In genomic region chr6:4487538-4487937, GRCh38 we compare ENCODE assay signal across 20 cellular contexts.
DNase-seq lines count a peak whose midpoint lies in the region; ATAC-seq, FAIRE-seq and TF ChIP-seq lines count a peak whose summit lies in the region.
"Had no signal": no experiment of that assay in that cellular context is flagged by ENCODE, and none has a peak within 500 bp of the region (broad histone marks: within the 10 kb centered on the region; RNA-seq: fewer than 3 reads in every experiment).

No MANE protein-coding gene starts in this region.

- CTCF ChIA-PET in activated CD8-positive, alpha-beta T cell treated with anti-CD3 and anti-CD28 coated beads for 36 hours (lab: Charles Lee) = no interaction called here
- CTCF ChIA-PET in activated CD8-positive, alpha-beta T cell treated with anti-CD3 and anti-CD28 coated beads, Interleukin-2, amount 10 ng/mL, durations not matched to agents 7 days and 5 days (lab: Charles Lee) = no interaction called here
- CTCF ChIA-PET in H1 (lab: Charles Lee; ENCODE audit: partially characterized antibody) = no interaction called here

- H3K36me3 ChIP-seq in H1 (ENCODE audit: control insufficient read depth in 2 of 4, insufficient read depth in 4 of 4, low read length in 3 of 4) (no peaks in the 10 kb centered on the region; a peak in 1 of 8 replicates), prostate gland (no peaks in the 10 kb centered on the region)
- H3K36me3 ChIP-seq: esophagus squamous epithelium, thoracic aorta had no signal

- 93% methylated on average over 2 of the region's 2 CpGs; no CpG with 5 or more reads in 1 of the 2 experiments for WGBS in H1 (ENCODE audit: extremely low coverage in 1 of 2, insufficient coverage in 1 of 2, insufficient read length in 1 of 2, insufficient replicate concordance in 2 of 2, low coverage in 1 of 2, low lambda C conversion rate in 2 of 2, missing lambda C conversion rate in 1 of 2), 2 experiments
- 73% methylated on average over 2 of the region's 2 CpGs for WGBS in prostate gland

- peak overlapping the region; percentile 72; the same call in 1 of the 2 replicates for H2BK12ac ChIP-seq in H1 (ENCODE audit: low read depth, low read length)

- no peak overlapping the region for H3K4me2 ChIP-seq in H1 (ENCODE audit: insufficient read depth in 1 of 2, low read depth in 2 of 2, low read length in 2 of 2)

- H4K91ac ChIP-seq in H1 (replicated peaks; ENCODE audit: insufficient read length, low read length) = no peak overlapping the region

- H2AFZ ChIP-seq in H1 (ENCODE audit: low read length) = no peak overlapping the region

- no peak overlapping the region for H2AK5ac ChIP-seq in H1 (ENCODE audit: low read depth, low read length)

- H3K4me3 Mint-ChIP-seq in activated CD8-positive, alpha-beta T cell treated with anti-CD3 and anti-CD28 coated beads for 36 hours = no peak overlapping the region
- H3K4me3 Mint-ChIP-seq in activated CD8-positive, alpha-beta T cell treated with anti-CD3 and anti-CD28 coated beads, Interleukin-2, amount 10 ng/mL, durations not matched to agents 7 days and 5 days = no peak overlapping the region
- peak overlapping the region; percentile 43 for H3K4me3 Mint-ChIP-seq in progenitor cell of endocrine pancreas (ENCODE audit: low read depth)
- H3K4me3 Mint-ChIP-seq: CD4-positive, alpha-beta T cell; T-helper 1 cell treated with Interleukin-12 subunit alpha and Interleukin-12 subunit beta and Interleukin-4 antibody, amounts not matched to agents 30 μg/mL and 1 μg/mL, for 36 hours had no signal

- no peaks in the 10 kb centered on the region for H3K23me2 ChIP-seq in H1 (ENCODE audit: low read depth, low read length)

- no peak overlapping the region for H2BK120ac ChIP-seq in H1 (replicated peaks; ENCODE audit: low read depth, low read length)

- DNase-seq in activated CD8-positive, alpha-beta T cell treated with anti-CD3 and anti-CD28 coated beads for 36 hours = peak; percentile 35
- no peak for DNase-seq in activated CD8-positive, alpha-beta T cell treated with anti-CD3 and anti-CD28 coated beads, Interleukin-2, amount 10 ng/mL, durations not matched to agents 7 days and 5 days
- DNase-seq in H1 (ENCODE audit: low read depth in 1 of 2, low spot score in 2 of 2) = no peak
- DNase-seq in progenitor cell of endocrine pancreas (ENCODE audit: low spot score, unreplicated experiment) = no peak
- no peak for DNase-seq in DMS 273 (lab: John Stamatoyannopoulos, UW; ENCODE audit: unreplicated experiment)
- DNase-seq in prostate gland (ENCODE audit: low spot score) = no peak
- DNase-seq in omental fat pad (ENCODE audit: low spot score) = no peak
- DNase-seq: ACHN; amygdala; CD4-positive, alpha-beta T cell; cortex of kidney; esophagus squamous epithelium; MM.1S; naive B cell; NCI-H2081 treated with DMSO at 0.1 percent for 48 hours; NCI-H748 treated with DMSO at 0.1 percent for 48 hours had no signal

- H3K36me3 Mint-ChIP-seq in activated CD8-positive, alpha-beta T cell treated with anti-CD3 and anti-CD28 coated beads for 36 hours (ENCODE audit: low read depth) = no peaks in the 10 kb centered on the region
- no peaks in the 10 kb centered on the region for H3K36me3 Mint-ChIP-seq in activated CD8-positive, alpha-beta T cell treated with anti-CD3 and anti-CD28 coated beads, Interleukin-2, amount 10 ng/mL, durations not matched to agents 7 days and 5 days (ENCODE audit: low read depth)
- peaks cover 10% of the 10 kb centered on the region for H3K36me3 Mint-ChIP-seq in progenitor cell of endocrine pancreas (ENCODE audit: insufficient read depth)

- H4K20me1 ChIP-seq in H1 (replicated peaks in 1 of 2; ENCODE audit: control insufficient read depth in 1 of 2, insufficient read depth in 2 of 2, low read length in 2 of 2) = no peaks in the 10 kb centered on the region

- TF ChIP-seq EP300 in Ishikawa (IDR thresholded peaks at IDR 0.05; ENCODE audit: borderline replicate concordance) = peak; percentile 47; the same call in 1 of the 2 replicates
- TF ChIP-seq EP300 in H1 (IDR thresholded peaks at IDR 0.05; ENCODE audit: borderline replicate concordance in 1 of 2, low read depth in 2 of 2, low read length in 2 of 2) = no peak

- no peak for TF ChIP-seq RAD21 in Ishikawa (IDR thresholded peaks at IDR 0.05; ENCODE audit: low read depth)
- no peak for TF ChIP-seq RAD21 in H1 (IDR thresholded peaks at IDR 0.05 in 1 of 2, conservative IDR thresholded peaks at IDR 0.05 in 1 of 2; ENCODE audit: low read depth in 2 of 2, low read length in 2 of 2)

- no peak overlapping the region for H3K23ac ChIP-seq in H1 (ENCODE audit: insufficient read length)

- H3K9me3 ChIP-seq in H1 (ENCODE audit: insufficient read depth in 2 of 2, low read depth in 1 of 2, low read length in 1 of 2) (peaks cover 4 to 5% of the 10 kb centered on the region in 2 experiments; a peak in 1 of 4 replicates), prostate gland (no peaks in the 10 kb centered on the region)

- H3K4me1 Mint-ChIP-seq in activated CD8-positive, alpha-beta T cell treated with anti-CD3 and anti-CD28 coated beads for 36 hours (ENCODE audit: low read depth) = no peaks in the 10 kb centered on the region
- no peaks in the 10 kb centered on the region for H3K4me1 Mint-ChIP-seq in activated CD8-positive, alpha-beta T cell treated with anti-CD3 and anti-CD28 coated beads, Interleukin-2, amount 10 ng/mL, durations not matched to agents 7 days and 5 days (ENCODE audit: low read depth)
- peaks cover 28% of the 10 kb centered on the region for H3K4me1 Mint-ChIP-seq in progenitor cell of endocrine pancreas (ENCODE audit: low read depth)

- H3K4me1 ChIP-seq in H1 (replicated peaks in 1 of 4; ENCODE audit: control insufficient read depth in 3 of 4, insufficient read depth in 4 of 4, low read length in 3 of 4) (peaks cover 0 to 12% (median 4%) of the 10 kb centered on the region in 4 experiments; a peak in 5 of 7 replicates), prostate gland (replicated peaks) (no peaks in the 10 kb centered on the region)

- no peak for FAIRE-seq in H1 (lab: Jason Lieb, UNC)
- FAIRE-seq: G401.6 had no signal

- H3K27ac Mint-ChIP-seq in activated CD8-positive, alpha-beta T cell treated with anti-CD3 and anti-CD28 coated beads for 36 hours = no peak overlapping the region
- no peak overlapping the region for H3K27ac Mint-ChIP-seq in activated CD8-positive, alpha-beta T cell treated with anti-CD3 and anti-CD28 coated beads, Interleukin-2, amount 10 ng/mL, durations not matched to agents 7 days and 5 days
- H3K27ac Mint-ChIP-seq in progenitor cell of endocrine pancreas = peak overlapping the region; percentile 89
- H3K27ac Mint-ChIP-seq: CD4-positive, alpha-beta T cell; naive B cell; T-helper 1 cell treated with Interleukin-12 subunit alpha and Interleukin-12 subunit beta and Interleukin-4 antibody, amounts not matched to agents 30 μg/mL and 1 μg/mL, for 36 hours had no signal

- no peak for ATAC-seq in activated CD8-positive, alpha-beta T cell treated with anti-CD3 and anti-CD28 coated beads for 36 hours
- ATAC-seq in activated CD8-positive, alpha-beta T cell treated with anti-CD3 and anti-CD28 coated beads, Interleukin-2, amount 10 ng/mL, durations not matched to agents 7 days and 5 days = no peak
- ATAC-seq in omental fat pad (ENCODE audit: low FRiP score) = no peak

- TF ChIP-seq POLR2A in H1 (IDR thresholded peaks at IDR 0.05; ENCODE audit: control extremely low read depth in 1 of 2, low read depth in 2 of 2, low read length in 2 of 2) (no peak), prostate gland (IDR thresholded peaks at IDR 0.05) (no peak)

- no peak overlapping the region for H4K8ac ChIP-seq in H1 (ENCODE audit: extremely low read depth, insufficient read depth, low read length)

- H3K27ac ChIP-seq in H1 (ENCODE audit: low read depth, low read length) (no peak overlapping the region), prostate gland (no peak overlapping the region)
- H3K27ac ChIP-seq: esophagus squamous epithelium, thoracic aorta had no signal

- H2BK15ac ChIP-seq in H1 (ENCODE audit: low read length) = no peak overlapping the region; the same call in 1 of the 2 replicates

- H2BK20ac ChIP-seq in H1 (ENCODE audit: low read length) = no peak overlapping the region

- no peak overlapping the region for H3K9ac ChIP-seq in H1 (replicated peaks in 1 of 4; ENCODE audit: extremely low read depth in 1 of 4, low read depth in 3 of 4, low read length in 3 of 4)

- peaks cover 1% of the 10 kb centered on the region for H3K27me3 Mint-ChIP-seq in activated CD8-positive, alpha-beta T cell treated with anti-CD3 and anti-CD28 coated beads for 36 hours
- H3K27me3 Mint-ChIP-seq in activated CD8-positive, alpha-beta T cell treated with anti-CD3 and anti-CD28 coated beads, Interleukin-2, amount 10 ng/mL, durations not matched to agents 7 days and 5 days (ENCODE audit: low read depth) = no peaks in the 10 kb centered on the region
- no peaks in the 10 kb centered on the region for H3K27me3 Mint-ChIP-seq in progenitor cell of endocrine pancreas

- no peak overlapping the region for H3K14ac ChIP-seq in H1 (ENCODE audit: insufficient read length)

- no peak overlapping the region for H2BK5ac ChIP-seq in H1 (ENCODE audit: low read depth, low read length)

- H3K27me3 ChIP-seq in H1 (replicated peaks in 1 of 4; ENCODE audit: control insufficient read depth in 3 of 4, extremely low read depth in 1 of 4, insufficient read depth in 3 of 4, low read length in 3 of 4) (no peaks in the 10 kb centered on the region), prostate gland (replicated peaks; ENCODE audit: insufficient read depth) (peaks cover 2% of the 10 kb centered on the region)
- H3K27me3 ChIP-seq: esophagus squamous epithelium had no signal

- no peak overlapping the region for H3K56ac ChIP-seq in H1 (replicated peaks; ENCODE audit: insufficient read length, low read depth, low read length)

- H3K79me1 ChIP-seq in H1 (ENCODE audit: low read depth, low read length) = no peaks in the 10 kb centered on the region

- H3K4me3 ChIP-seq in H1 (ENCODE audit: extremely low read depth in 1 of 4, insufficient read depth in 2 of 4, low read depth in 3 of 4, low read length in 4 of 4) (no peak overlapping the region), prostate gland (no peak overlapping the region)
- H3K4me3 ChIP-seq: esophagus squamous epithelium, thoracic aorta had no signal

- no peaks in the 10 kb centered on the region for H3K79me2 ChIP-seq in H1 (ENCODE audit: control insufficient read depth in 1 of 2, insufficient read depth in 2 of 2, low read length in 2 of 2)

- H4K5ac ChIP-seq in H1 (ENCODE audit: insufficient read length, low read depth, low read length) = no peak overlapping the region

- POLR2A ChIA-PET in activated CD8-positive, alpha-beta T cell treated with anti-CD3 and anti-CD28 coated beads for 36 hours (lab: Charles Lee) = no interaction called here
- POLR2A ChIA-PET in activated CD8-positive, alpha-beta T cell treated with anti-CD3 and anti-CD28 coated beads, Interleukin-2, amount 10 ng/mL, durations not matched to agents 7 days and 5 days (lab: Charles Lee) = no interaction called here
- POLR2A ChIA-PET in H1 (lab: Charles Lee; ENCODE audit: partially characterized antibody) = no interaction called here

- no peak overlapping the region for H3K18ac ChIP-seq in H1 (ENCODE audit: extremely low read depth, low read length)

- peaks cover 7% of the 10 kb centered on the region for H3K9me3 Mint-ChIP-seq in activated CD8-positive, alpha-beta T cell treated with anti-CD3 and anti-CD28 coated beads for 36 hours
- H3K9me3 Mint-ChIP-seq in activated CD8-positive, alpha-beta T cell treated with anti-CD3 and anti-CD28 coated beads, Interleukin-2, amount 10 ng/mL, durations not matched to agents 7 days and 5 days (ENCODE audit: insufficient read depth) = peaks cover 11% of the 10 kb centered on the region
- H3K9me3 Mint-ChIP-seq in progenitor cell of endocrine pancreas (ENCODE audit: low read depth) = peaks cover 23% of the 10 kb centered on the region

- H3K4ac ChIP-seq in H1 (replicated peaks; ENCODE audit: insufficient read length, low read depth, low read length) = no peak overlapping the region

- intact Hi-C loops in activated CD8-positive, alpha-beta T cell treated with anti-CD3 and anti-CD28 coated beads for 36 hours (cut with micrococcal nuclease) = no loop called here
- intact Hi-C loops in prostate gland (cut with DNase I) = no loop called here

- TF ChIP-seq CTCF in activated CD8-positive, alpha-beta T cell treated with anti-CD3 and anti-CD28 coated beads for 36 hours (IDR thresholded peaks at IDR 0.05) = no peak
- no peak for TF ChIP-seq CTCF in H1 (IDR thresholded peaks at IDR 0.05; ENCODE audit: control extremely low read depth in 1 of 3, insufficient read depth in 1 of 3, low read depth in 1 of 3, low read length in 3 of 3)
- TF ChIP-seq CTCF in progenitor cell of endocrine pancreas (IDR thresholded peaks at IDR 0.05; ENCODE audit: unreplicated experiment) = no peak
- no peak for TF ChIP-seq CTCF in prostate gland (IDR thresholded peaks at IDR 0.05)
- no peak for TF ChIP-seq CTCF in omental fat pad (IDR thresholded peaks at IDR 0.05)
